ENCODE assay signal across 19 cellular contexts in the genomic region with DNA sequence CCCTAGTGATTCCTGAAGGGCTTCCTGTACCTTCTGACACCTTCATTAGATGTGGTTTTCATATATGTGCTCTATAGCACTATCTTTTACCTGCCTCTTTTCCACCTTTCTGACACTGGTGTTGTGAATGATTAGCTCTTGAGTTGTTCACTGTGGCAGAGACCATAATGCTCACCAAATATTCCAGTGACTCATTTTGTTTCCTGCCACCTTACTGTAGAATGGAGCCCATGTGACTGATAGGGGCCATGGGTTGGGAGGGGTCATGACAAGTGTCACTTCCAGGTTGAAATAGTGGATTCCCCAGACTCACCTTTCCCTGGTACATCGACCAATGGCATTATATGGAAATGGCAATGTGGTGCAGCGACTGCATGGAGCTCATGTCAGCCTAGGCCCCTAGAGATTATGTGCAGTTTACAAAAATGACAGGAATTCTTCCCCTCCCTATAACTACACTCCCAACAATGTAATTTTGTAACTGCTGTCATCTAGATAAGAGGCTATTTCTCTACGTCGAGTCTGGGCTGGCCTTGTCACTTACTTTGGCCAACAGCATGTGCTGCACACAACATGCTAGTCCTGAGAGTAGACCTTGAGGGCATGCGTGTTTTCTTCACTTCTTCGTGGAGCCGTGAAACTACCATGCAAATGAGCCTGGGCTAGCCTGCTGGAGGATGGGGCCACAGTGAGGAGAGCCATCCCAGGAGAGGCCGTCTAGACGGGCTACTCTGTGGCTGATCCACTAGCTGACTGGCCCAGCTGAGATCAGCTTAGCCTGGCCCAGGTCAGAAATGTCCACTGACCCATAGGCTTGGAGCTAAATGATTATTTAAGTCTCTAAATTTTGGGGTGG.
"Had no signal": no experiment of that assay in that cellular context is flagged by ENCODE, and none has a peak within 500 bp of the region (broad histone marks: within the 10 kb centered on the region; RNA-seq: fewer than 3 reads in every experiment).

No MANE protein-coding gene starts in this region.

- H3K4me3 ChIP-seq: adrenal gland, cardiac muscle cell, left ventricle myocardium inferior, right atrium auricular region, upper lobe of left lung had no signal

- H3K27me3 ChIP-seq: adrenal gland, cardiac muscle cell, right atrium auricular region, upper lobe of left lung had no signal

- DNase-seq: activated CD4-positive, alpha-beta T cell treated with anti-CD3 and anti-CD28 coated beads for 48 hours; activated CD8-positive, alpha-beta memory T cell treated with anti-CD3 and anti-CD28 coated beads, Interleukin-2, amount 50 U/mL, for 48 hours; activated CD8-positive, alpha-beta T cell treated with anti-CD3 and anti-CD28 coated beads, Interleukin-2, amount 10 ng/mL, durations not matched to agents 7 days and 5 days; activated naive CD4-positive, alpha-beta T cell; adrenal gland; dermis blood vessel endothelial cell; effector memory CD4-positive, alpha-beta T cell; hippocampal formation; kidney; left ventricle myocardium inferior; SK-N-SH; stimulated activated CD4-positive, alpha-beta T cell treated with anti-CD3 and anti-CD28 coated beads, Interleukin-2, amount 100 ng/mL, for 24 hours; stimulated activated naive CD4-positive, alpha-beta T cell treated with Interleukin-2 at 50 U/mL for 16 hours; upper lobe of left lung had no signal

- H3K9me3 Mint-ChIP-seq: memory B cell; T-helper 2 cell treated with Interferon-gamma antibody and Interleukin-4, amounts not matched to agents 5 μg/mL and 100 μg/mL, for 36 hours had no signal

- H3K4me3 Mint-ChIP-seq: activated CD8-positive, alpha-beta T cell treated with anti-CD3 and anti-CD28 coated beads, Interleukin-2, amount 10 ng/mL, durations not matched to agents 7 days and 5 days; memory B cell; T-helper 2 cell treated with Interferon-gamma antibody and Interleukin-4, amounts not matched to agents 5 μg/mL and 100 μg/mL, for 36 hours had no signal

- H3K27ac ChIP-seq: adrenal gland, cardiac muscle cell, left ventricle myocardium inferior, right atrium auricular region, upper lobe of left lung had no signal

- H3K9me3 ChIP-seq: adrenal gland, left ventricle myocardium inferior, right atrium auricular region, SK-N-SH, upper lobe of left lung had no signal

- H3K4me2 ChIP-seq: SK-N-SH had no signal

- H3K9me2 ChIP-seq: SK-N-SH had no signal

- H3K4me1 ChIP-seq: adrenal gland, left ventricle myocardium inferior, right atrium auricular region, upper lobe of left lung had no signal

- H3K27ac Mint-ChIP-seq: activated CD8-positive, alpha-beta T cell treated with anti-CD3 and anti-CD28 coated beads, Interleukin-2, amount 10 ng/mL, durations not matched to agents 7 days and 5 days; memory B cell; progenitor cell of endocrine pancreas; T-helper 2 cell treated with Interferon-gamma antibody and Interleukin-4, amounts not matched to agents 5 μg/mL and 100 μg/mL, for 36 hours had no signal

- H3K27me3 Mint-ChIP-seq: memory B cell had no signal

- ATAC-seq: activated CD8-positive, alpha-beta T cell treated with anti-CD3 and anti-CD28 coated beads, Interleukin-2, amount 10 ng/mL, durations not matched to agents 7 days and 5 days had no signal

- H3K36me3 Mint-ChIP-seq: memory B cell had no signal

- H3K36me3 ChIP-seq: adrenal gland, cardiac muscle cell, left ventricle myocardium inferior, right atrium auricular region, upper lobe of left lung had no signal
